In the genomic region with DNA sequence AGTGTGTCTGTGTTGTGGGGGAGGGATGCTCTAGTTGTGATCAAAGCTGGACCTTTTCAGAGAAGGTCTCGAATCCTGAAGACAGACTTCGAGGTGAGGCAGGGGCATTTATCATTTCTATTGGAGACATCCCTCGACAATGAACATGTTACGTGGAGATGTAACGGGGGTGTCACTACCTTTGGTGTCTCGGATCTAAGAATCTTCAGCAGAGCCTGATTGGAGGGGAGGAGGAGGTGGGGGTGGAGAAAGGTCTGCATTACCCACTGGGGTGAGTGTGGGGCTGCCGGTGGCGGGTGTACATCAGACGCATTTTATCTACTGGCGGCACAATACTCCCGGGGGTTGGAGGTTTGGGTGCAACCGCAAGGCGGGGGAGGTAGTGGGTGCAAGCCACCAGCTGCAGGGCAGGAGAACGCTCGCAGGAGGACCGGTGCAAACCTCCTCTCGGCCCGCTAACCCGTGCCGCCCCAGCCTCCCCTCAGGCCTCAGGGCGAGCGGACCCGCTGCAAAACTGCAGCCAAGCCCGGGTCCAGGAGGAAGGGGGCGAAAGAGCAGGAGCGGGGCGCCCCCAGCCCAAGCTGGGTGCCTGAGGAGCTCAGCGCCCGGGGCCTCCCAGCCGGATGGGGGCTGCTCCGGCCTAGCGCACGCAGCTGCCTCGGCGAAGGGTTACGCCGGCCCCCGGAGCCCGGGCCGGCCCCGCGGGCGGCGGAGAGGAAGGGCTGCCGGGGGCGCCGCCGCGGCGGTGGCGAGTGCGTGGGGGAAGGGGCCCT, we compare ENCODE assay signal across 1 cellular context.
TF ChIP-seq lines count a peak whose summit lies in the region.

No MANE protein-coding gene starts in this region.

TF ChIP-seq in GM12878, 131 proteins besides CTCF, POLR2A, EP300 and RAD21 (continued from another document):
- TF ChIP-seq, protein P1, sequence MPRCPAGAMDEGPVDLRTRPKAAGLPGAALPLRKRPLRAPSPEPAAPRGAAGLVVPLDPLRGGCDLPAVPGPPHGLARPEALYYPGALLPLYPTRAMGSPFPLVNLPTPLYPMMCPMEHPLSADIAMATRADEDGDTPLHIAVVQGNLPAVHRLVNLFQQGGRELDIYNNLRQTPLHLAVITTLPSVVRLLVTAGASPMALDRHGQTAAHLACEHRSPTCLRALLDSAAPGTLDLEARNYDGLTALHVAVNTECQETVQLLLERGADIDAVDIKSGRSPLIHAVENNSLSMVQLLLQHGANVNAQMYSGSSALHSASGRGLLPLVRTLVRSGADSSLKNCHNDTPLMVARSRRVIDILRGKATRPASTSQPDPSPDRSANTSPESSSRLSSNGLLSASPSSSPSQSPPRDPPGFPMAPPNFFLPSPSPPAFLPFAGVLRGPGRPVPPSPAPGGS (IDR thresholded peaks at IDR 0.05; ENCODE audit: borderline replicate concordance, insufficient read depth, low read depth, low read length, poor library complexity, severe bottlenecking), result peak; percentile 23
- TF ChIP-seq SIX5 (IDR thresholded peaks at IDR 0.05; ENCODE audit: low read depth, low read length, severe bottlenecking) (no peak), NR2F1 (conservative IDR thresholded peaks at IDR 0.05) (0 out of 2 replicates have a peak, but pooled peaks have one; percentile 42), BHLHE40 (IDR thresholded peaks at IDR 0.05; ENCODE audit: borderline replicate concordance in 1 of 2, low read depth in 2 of 2, low read length in 1 of 2) (peak in 1 of 2 experiments; percentile 3; a peak in 1 of 4 replicates), POLR2AphosphoS5 (IDR thresholded peaks at IDR 0.05; ENCODE audit: low read length) (peak; percentile 63), DPF2 (IDR thresholded peaks at IDR 0.05) (peak; percentile 81; the same call in 1 of the 2 replicates), ZNF24 (IDR thresholded peaks at IDR 0.05) (no peak), PML (IDR thresholded peaks at IDR 0.05; ENCODE audit: low read length) (no peak), NR2C1 (IDR thresholded peaks at IDR 0.05) (no peak), TARDBP (IDR thresholded peaks at IDR 0.05; ENCODE audit: borderline replicate concordance) (0 out of 2 replicates have a peak, but pooled peaks have one; percentile 21), ZSCAN29 (IDR thresholded peaks at IDR 0.05) (no peak), RBBP5 (conservative IDR thresholded peaks at IDR 0.05) (0 out of 2 replicates have a peak, but pooled peaks have one; percentile 38), ZNF274 (IDR thresholded peaks at IDR 0.05; ENCODE audit: insufficient read depth, insufficient read length) (no peak), IKZF1 (conservative IDR thresholded peaks at IDR 0.05) (peak; percentile 48; the same call in 1 of the 2 replicates), TCF7 (IDR thresholded peaks at IDR 0.05; ENCODE audit: borderline replicate concordance) (no peak), RAD51 (IDR thresholded peaks at IDR 0.05) (no peak)
- TF ChIP-seq, protein P2, sequence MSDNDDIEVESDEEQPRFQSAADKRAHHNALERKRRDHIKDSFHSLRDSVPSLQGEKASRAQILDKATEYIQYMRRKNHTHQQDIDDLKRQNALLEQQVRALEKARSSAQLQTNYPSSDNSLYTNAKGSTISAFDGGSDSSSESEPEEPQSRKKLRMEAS (IDR thresholded peaks at IDR 0.05; ENCODE audit: low read depth, low read length), result no peak
- TF ChIP-seq, protein P3, sequence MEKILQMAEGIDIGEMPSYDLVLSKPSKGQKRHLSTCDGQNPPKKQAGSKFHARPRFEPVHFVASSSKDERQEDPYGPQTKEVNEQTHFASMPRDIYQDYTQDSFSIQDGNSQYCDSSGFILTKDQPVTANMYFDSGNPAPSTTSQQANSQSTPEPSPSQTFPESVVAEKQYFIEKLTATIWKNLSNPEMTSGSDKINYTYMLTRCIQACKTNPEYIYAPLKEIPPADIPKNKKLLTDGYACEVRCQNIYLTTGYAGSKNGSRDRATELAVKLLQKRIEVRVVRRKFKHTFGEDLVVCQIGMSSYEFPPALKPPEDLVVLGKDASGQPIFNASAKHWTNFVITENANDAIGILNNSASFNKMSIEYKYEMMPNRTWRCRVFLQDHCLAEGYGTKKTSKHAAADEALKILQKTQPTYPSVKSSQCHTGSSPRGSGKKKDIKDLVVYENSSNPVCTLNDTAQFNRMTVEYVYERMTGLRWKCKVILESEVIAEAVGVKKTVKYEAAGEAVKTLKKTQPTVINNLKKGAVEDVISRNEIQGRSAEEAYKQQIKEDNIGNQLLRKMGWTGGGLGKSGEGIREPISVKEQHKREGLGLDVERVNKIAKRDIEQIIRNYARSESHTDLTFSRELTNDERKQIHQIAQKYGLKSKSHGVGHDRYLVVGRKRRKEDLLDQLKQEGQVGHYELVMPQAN (conservative IDR thresholded peaks at IDR 0.05), result 0 out of 2 replicates have a peak, but pooled peaks have one; percentile 52
TF ChIP-seq in GM12878: peak in this region for 24.
